Comparison of ENCODE assay signal across 2 cellular contexts in the genomic region with DNA sequence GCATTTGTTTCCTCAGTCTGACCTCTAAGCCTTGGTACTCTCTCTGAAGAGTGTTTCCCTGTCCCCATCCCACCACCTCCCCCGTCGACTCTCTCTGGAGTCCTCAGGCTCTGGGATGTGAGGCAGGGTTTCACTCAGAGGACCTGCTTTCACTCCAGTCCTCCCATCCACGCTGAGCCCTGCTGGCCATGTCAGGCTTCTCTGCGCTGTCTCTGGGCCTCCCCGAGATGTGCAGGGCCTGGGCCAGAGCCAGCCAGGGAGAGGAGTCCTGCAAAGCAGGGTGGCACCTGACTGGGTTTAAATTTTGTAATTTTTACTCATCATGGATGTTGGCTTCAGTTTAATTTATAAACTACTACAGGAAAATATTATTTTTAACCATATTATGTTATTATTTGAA.
TF ChIP-seq lines count a peak whose summit lies in the region.

No MANE protein-coding gene starts in this region.

TF ChIP-seq in HepG2, 621 proteins besides CTCF, POLR2A, EP300 and RAD21:
- TF ChIP-seq PHF20 (CRISPR knock-in tag; IDR thresholded peaks at IDR 0.05) (no peak), ZBTB20 (CRISPR knock-in tag; IDR thresholded peaks at IDR 0.05; ENCODE audit: borderline replicate concordance, low read depth) (no peak), SOX6 (IDR thresholded peaks at IDR 0.05) (no peak), SOX6 (CRISPR knock-in tag; IDR thresholded peaks at IDR 0.05) (0 out of 2 replicates have a peak, but pooled peaks have one; percentile 5), PITX1 (CRISPR knock-in tag; IDR thresholded peaks at IDR 0.05) (no peak), ZNF749 (CRISPR knock-in tag; IDR thresholded peaks at IDR 0.05; ENCODE audit: borderline replicate concordance) (no peak), HHEX (CRISPR knock-in tag; IDR thresholded peaks at IDR 0.05) (no peak), ZNF768 (CRISPR knock-in tag; IDR thresholded peaks at IDR 0.05) (peak; percentile 80; the same call in 1 of the 2 replicates), NR2F6 (IDR thresholded peaks at IDR 0.05) (no peak), NR2F6 (CRISPR knock-in tag; IDR thresholded peaks at IDR 0.05) (no peak), NFYB (CRISPR knock-in tag; IDR thresholded peaks at IDR 0.05) (no peak), ZNF841 (CRISPR knock-in tag; IDR thresholded peaks at IDR 0.05; ENCODE audit: borderline replicate concordance) (no peak), ZNF674 (CRISPR knock-in tag; IDR thresholded peaks at IDR 0.05; ENCODE audit: low read depth) (no peak), ZBTB3 (CRISPR knock-in tag; IDR thresholded peaks at IDR 0.05; ENCODE audit: borderline replicate concordance, low read depth) (no peak)
- TF ChIP-seq, protein P1, sequence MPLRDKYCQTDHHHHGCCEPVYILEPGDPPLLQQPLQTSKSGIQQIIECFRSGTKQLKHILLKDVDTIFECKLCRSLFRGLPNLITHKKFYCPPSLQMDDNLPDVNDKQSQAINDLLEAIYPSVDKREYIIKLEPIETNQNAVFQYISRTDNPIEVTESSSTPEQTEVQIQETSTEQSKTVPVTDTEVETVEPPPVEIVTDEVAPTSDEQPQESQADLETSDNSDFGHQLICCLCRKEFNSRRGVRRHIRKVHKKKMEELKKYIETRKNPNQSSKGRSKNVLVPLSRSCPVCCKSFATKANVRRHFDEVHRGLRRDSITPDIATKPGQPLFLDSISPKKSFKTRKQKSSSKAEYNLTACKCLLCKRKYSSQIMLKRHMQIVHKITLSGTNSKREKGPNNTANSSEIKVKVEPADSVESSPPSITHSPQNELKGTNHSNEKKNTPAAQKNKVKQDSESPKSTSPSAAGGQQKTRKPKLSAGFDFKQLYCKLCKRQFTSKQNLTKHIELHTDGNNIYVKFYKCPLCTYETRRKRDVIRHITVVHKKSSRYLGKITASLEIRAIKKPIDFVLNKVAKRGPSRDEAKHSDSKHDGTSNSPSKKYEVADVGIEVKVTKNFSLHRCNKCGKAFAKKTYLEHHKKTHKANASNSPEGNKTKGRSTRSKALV (CRISPR knock-in tag; IDR thresholded peaks at IDR 0.05), result no peak
- TF ChIP-seq, protein P2, sequence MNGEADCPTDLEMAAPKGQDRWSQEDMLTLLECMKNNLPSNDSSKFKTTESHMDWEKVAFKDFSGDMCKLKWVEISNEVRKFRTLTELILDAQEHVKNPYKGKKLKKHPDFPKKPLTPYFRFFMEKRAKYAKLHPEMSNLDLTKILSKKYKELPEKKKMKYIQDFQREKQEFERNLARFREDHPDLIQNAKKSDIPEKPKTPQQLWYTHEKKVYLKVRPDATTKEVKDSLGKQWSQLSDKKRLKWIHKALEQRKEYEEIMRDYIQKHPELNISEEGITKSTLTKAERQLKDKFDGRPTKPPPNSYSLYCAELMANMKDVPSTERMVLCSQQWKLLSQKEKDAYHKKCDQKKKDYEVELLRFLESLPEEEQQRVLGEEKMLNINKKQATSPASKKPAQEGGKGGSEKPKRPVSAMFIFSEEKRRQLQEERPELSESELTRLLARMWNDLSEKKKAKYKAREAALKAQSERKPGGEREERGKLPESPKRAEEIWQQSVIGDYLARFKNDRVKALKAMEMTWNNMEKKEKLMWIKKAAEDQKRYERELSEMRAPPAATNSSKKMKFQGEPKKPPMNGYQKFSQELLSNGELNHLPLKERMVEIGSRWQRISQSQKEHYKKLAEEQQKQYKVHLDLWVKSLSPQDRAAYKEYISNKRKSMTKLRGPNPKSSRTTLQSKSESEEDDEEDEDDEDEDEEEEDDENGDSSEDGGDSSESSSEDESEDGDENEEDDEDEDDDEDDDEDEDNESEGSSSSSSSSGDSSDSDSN (CRISPR knock-in tag; IDR thresholded peaks at IDR 0.05), result no peak
- TF ChIP-seq, protein P3, sequence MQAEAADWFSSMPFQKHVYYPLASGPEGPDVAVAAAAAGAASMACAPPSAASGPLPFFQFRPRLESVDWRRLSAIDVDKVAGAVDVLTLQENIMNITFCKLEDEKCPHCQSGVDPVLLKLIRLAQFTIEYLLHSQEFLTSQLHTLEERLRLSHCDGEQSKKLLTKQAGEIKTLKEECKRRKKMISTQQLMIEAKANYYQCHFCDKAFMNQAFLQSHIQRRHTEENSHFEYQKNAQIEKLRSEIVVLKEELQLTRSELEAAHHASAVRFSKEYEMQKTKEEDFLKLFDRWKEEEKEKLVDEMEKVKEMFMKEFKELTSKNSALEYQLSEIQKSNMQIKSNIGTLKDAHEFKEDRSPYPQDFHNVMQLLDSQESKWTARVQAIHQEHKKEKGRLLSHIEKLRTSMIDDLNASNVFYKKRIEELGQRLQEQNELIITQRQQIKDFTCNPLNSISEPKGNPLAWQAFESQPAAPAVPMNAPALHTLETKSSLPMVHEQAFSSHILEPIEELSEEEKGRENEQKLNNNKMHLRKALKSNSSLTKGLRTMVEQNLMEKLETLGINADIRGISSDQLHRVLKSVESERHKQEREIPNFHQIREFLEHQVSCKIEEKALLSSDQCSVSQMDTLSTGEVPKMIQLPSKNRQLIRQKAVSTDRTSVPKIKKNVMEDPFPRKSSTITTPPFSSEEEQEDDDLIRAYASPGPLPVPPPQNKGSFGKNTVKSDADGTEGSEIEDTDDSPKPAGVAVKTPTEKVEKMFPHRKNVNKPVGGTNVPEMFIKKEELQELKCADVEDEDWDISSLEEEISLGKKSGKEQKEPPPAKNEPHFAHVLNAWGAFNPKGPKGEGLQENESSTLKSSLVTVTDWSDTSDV (CRISPR knock-in tag; IDR thresholded peaks at IDR 0.05), result no peak
- TF ChIP-seq, protein P4, sequence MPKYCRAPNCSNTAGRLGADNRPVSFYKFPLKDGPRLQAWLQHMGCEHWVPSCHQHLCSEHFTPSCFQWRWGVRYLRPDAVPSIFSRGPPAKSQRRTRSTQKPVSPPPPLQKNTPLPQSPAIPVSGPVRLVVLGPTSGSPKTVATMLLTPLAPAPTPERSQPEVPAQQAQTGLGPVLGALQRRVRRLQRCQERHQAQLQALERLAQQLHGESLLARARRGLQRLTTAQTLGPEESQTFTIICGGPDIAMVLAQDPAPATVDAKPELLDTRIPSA (CRISPR knock-in tag; IDR thresholded peaks at IDR 0.05; ENCODE audit: borderline replicate concordance), result no peak
- TF ChIP-seq, protein P5, sequence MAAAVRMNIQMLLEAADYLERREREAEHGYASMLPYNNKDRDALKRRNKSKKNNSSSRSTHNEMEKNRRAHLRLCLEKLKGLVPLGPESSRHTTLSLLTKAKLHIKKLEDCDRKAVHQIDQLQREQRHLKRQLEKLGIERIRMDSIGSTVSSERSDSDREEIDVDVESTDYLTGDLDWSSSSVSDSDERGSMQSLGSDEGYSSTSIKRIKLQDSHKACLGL (CRISPR knock-in tag; IDR thresholded peaks at IDR 0.05), result no peak

TF ChIP-seq in K562, 482 proteins besides CTCF, POLR2A, EP300 and RAD21:
- TF ChIP-seq ZFP36 (IDR thresholded peaks at IDR 0.05; ENCODE audit: low read depth, low read length, partially characterized antibody), result no peak
- TF ChIP-seq ZNF79 (CRISPR knock-in tag; IDR thresholded peaks at IDR 0.05; ENCODE audit: low read depth), result no peak
- no peak for TF ChIP-seq SRSF1 (IDR thresholded peaks at IDR 0.05; ENCODE audit: low read depth, low read length)
- TF ChIP-seq HDAC3 (IDR thresholded peaks at IDR 0.05; ENCODE audit: borderline replicate concordance, partially characterized antibody), result no peak
- no peak for TF ChIP-seq ZNF644 (tag; IDR thresholded peaks at IDR 0.05; ENCODE audit: low read depth)
- TF ChIP-seq ZNF165 (CRISPR knock-in tag; IDR thresholded peaks at IDR 0.05; ENCODE audit: borderline replicate concordance), result no peak
- TF ChIP-seq KDM1A (IDR thresholded peaks at IDR 0.05), result no peak
- TF ChIP-seq, protein P6, sequence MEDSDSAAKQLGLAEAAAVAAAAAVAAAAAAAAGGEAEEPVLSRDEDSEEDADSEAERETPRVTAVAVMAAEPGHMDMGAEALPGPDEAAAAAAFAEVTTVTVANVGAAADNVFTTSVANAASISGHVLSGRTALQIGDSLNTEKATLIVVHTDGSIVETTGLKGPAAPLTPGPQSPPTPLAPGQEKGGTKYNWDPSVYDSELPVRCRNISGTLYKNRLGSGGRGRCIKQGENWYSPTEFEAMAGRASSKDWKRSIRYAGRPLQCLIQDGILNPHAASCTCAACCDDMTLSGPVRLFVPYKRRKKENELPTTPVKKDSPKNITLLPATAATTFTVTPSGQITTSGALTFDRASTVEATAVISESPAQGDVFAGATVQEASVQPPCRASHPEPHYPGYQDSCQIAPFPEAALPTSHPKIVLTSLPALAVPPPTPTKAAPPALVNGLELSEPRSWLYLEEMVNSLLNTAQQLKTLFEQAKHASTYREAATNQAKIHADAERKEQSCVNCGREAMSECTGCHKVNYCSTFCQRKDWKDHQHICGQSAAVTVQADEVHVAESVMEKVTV (CRISPR knock-in tag; IDR thresholded peaks at IDR 0.05), result no peak
- TF ChIP-seq RBM15 (IDR thresholded peaks at IDR 0.05; ENCODE audit: insufficient read depth, low read length), result no peak
- TF ChIP-seq, protein P7, sequence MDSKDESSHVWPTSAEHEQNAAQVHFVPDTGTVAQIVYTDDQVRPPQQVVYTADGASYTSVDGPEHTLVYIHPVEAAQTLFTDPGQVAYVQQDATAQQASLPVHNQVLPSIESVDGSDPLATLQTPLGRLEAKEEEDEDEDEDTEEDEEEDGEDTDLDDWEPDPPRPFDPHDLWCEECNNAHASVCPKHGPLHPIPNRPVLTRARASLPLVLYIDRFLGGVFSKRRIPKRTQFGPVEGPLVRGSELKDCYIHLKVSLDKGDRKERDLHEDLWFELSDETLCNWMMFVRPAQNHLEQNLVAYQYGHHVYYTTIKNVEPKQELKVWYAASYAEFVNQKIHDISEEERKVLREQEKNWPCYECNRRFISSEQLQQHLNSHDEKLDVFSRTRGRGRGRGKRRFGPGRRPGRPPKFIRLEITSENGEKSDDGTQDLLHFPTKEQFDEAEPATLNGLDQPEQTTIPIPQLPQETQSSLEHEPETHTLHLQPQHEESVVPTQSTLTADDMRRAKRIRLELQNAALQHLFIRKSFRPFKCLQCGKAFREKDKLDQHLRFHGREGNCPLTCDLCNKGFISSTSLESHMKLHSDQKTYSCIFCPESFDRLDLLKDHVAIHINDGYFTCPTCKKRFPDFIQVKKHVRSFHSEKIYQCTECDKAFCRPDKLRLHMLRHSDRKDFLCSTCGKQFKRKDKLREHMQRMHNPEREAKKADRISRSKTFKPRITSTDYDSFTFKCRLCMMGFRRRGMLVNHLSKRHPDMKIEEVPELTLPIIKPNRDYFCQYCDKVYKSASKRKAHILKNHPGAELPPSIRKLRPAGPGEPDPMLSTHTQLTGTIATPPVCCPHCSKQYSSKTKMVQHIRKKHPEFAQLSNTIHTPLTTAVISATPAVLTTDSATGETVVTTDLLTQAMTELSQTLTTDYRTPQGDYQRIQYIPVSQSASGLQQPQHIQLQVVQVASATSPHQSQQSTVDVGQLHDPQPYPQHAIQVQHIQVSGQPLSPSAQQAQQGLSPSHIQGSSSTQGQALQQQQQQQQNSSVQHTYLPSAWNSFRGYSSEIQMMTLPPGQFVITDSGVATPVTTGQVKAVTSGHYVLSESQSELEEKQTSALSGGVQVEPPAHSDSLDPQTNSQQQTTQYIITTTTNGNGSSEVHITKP (IDR thresholded peaks at IDR 0.05; ENCODE audit: partially characterized antibody), result no peak
- TF ChIP-seq ZBTB8A (IDR thresholded peaks at IDR 0.05; ENCODE audit: partially characterized antibody), result no peak
- TF ChIP-seq, protein P8, sequence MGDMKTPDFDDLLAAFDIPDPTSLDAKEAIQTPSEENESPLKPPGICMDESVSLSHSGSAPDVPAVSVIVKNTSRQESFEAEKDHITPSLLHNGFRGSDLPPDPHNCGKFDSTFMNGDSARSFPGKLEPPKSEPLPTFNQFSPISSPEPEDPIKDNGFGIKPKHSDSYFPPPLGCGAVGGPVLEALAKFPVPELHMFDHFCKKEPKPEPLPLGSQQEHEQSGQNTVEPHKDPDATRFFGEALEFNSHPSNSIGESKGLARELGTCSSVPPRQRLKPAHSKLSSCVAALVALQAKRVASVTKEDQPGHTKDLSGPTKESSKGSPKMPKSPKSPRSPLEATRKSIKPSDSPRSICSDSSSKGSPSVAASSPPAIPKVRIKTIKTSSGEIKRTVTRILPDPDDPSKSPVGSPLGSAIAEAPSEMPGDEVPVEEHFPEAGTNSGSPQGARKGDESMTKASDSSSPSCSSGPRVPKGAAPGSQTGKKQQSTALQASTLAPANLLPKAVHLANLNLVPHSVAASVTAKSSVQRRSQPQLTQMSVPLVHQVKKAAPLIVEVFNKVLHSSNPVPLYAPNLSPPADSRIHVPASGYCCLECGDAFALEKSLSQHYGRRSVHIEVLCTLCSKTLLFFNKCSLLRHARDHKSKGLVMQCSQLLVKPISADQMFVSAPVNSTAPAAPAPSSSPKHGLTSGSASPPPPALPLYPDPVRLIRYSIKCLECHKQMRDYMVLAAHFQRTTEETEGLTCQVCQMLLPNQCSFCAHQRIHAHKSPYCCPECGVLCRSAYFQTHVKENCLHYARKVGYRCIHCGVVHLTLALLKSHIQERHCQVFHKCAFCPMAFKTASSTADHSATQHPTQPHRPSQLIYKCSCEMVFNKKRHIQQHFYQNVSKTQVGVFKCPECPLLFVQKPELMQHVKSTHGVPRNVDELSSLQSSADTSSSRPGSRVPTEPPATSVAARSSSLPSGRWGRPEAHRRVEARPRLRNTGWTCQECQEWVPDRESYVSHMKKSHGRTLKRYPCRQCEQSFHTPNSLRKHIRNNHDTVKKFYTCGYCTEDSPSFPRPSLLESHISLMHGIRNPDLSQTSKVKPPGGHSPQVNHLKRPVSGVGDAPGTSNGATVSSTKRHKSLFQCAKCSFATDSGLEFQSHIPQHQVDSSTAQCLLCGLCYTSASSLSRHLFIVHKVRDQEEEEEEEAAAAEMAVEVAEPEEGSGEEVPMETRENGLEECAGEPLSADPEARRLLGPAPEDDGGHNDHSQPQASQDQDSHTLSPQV (IDR thresholded peaks at IDR 0.05), result no peak
